Comparison of ENCODE assay signal across 8 cellular contexts in genomic region chr14:74860899-74861733, GRCh38. TPM values are rescaled to one million over a fixed set of nuclear protein-coding genes. Genes with fewer than 3 reads are reported as not detected.
DNase-seq lines count a peak whose midpoint lies in the region; ATAC-seq and TF ChIP-seq lines count a peak whose summit lies in the region.

No MANE protein-coding gene starts in this region.

- no peak overlapping the region for H3K4me3 ChIP-seq in CD8-positive, alpha-beta memory T cell (ENCODE audit: low read length)
- H3K4me3 ChIP-seq in right lobe of liver = no peak overlapping the region

- H3K9me3 ChIP-seq in CD8-positive, alpha-beta memory T cell (ENCODE audit: low read length) = no peaks in the 10 kb centered on the region
- no peaks in the 10 kb centered on the region for H3K9me3 ChIP-seq in right lobe of liver

- TF ChIP-seq POLR2A in right lobe of liver (IDR thresholded peaks at IDR 0.05) = no peak

- peak; percentile 80 to 95 (median 87) for TF ChIP-seq CTCF in right lobe of liver (IDR thresholded peaks at IDR 0.05)

- H3K4me1 Mint-ChIP-seq in CD8-positive, alpha-beta memory T cell = peaks cover 4 to 7% (median 6%) of the 10 kb centered on the region in 3 donors
- peaks cover 5% of the 10 kb centered on the region for H3K4me1 Mint-ChIP-seq in activated CD4-positive, alpha-beta T cell treated with anti-CD3 and anti-CD28 coated beads, Interleukin-2, amount 10 ng/mL, durations not matched to agents 7 days and 5 days

- H3K27ac Mint-ChIP-seq in CD8-positive, alpha-beta memory T cell = no peak overlapping the region
- H3K27ac Mint-ChIP-seq in activated CD4-positive, alpha-beta T cell treated with anti-CD3 and anti-CD28 coated beads, Interleukin-2, amount 10 ng/mL, durations not matched to agents 7 days and 5 days = no peak overlapping the region

- no peaks in the 10 kb centered on the region for H3K9me3 Mint-ChIP-seq in CD8-positive, alpha-beta memory T cell
- no peaks in the 10 kb centered on the region for H3K9me3 Mint-ChIP-seq in activated CD4-positive, alpha-beta T cell treated with anti-CD3 and anti-CD28 coated beads, Interleukin-2, amount 10 ng/mL, durations not matched to agents 7 days and 5 days

- H3K27me3 Mint-ChIP-seq in CD8-positive, alpha-beta memory T cell = peaks cover 0 to 1% of the 10 kb centered on the region in 2 donors
- H3K27me3 Mint-ChIP-seq in activated CD4-positive, alpha-beta T cell treated with anti-CD3 and anti-CD28 coated beads, Interleukin-2, amount 10 ng/mL, durations not matched to agents 7 days and 5 days = no peaks in the 10 kb centered on the region

- peaks cover 8% of the 10 kb centered on the region for H3K4me1 ChIP-seq in CD8-positive, alpha-beta memory T cell (ENCODE audit: insufficient read depth, low read length)
- H3K4me1 ChIP-seq in right lobe of liver = peaks cover 0 to 5% (median 1%) of the 10 kb centered on the region in 4 donors

- ATAC-seq in HG03025 (IDR thresholded peaks at IDR 0.05; ENCODE audit: low FRiP score, unreplicated experiment) (peak; percentile 59), right lobe of liver (peak; percentile 80 to 90 (median 86)), GM18520 (IDR thresholded peaks at IDR 0.05; ENCODE audit: unreplicated experiment) (no peak)

- H3K4me3 Mint-ChIP-seq in CD8-positive, alpha-beta memory T cell = no peak overlapping the region
- no peak overlapping the region for H3K4me3 Mint-ChIP-seq in activated CD4-positive, alpha-beta T cell treated with anti-CD3 and anti-CD28 coated beads, Interleukin-2, amount 10 ng/mL, durations not matched to agents 7 days and 5 days

- H3K36me3 ChIP-seq in CD8-positive, alpha-beta memory T cell (ENCODE audit: insufficient read depth, low read length) = no peaks in the 10 kb centered on the region
- H3K36me3 ChIP-seq in right lobe of liver = no peaks in the 10 kb centered on the region

- peaks cover 0 to 4% (median 0%) of the 10 kb centered on the region in 3 donors for H3K36me3 Mint-ChIP-seq in CD8-positive, alpha-beta memory T cell
- no peaks in the 10 kb centered on the region for H3K36me3 Mint-ChIP-seq in activated CD4-positive, alpha-beta T cell treated with anti-CD3 and anti-CD28 coated beads, Interleukin-2, amount 10 ng/mL, durations not matched to agents 7 days and 5 days (ENCODE audit: low read depth)

- H3K27me3 ChIP-seq in CD8-positive, alpha-beta memory T cell (ENCODE audit: insufficient read depth, low read length, poor library complexity, severe bottlenecking) = no peaks in the 10 kb centered on the region
- no peaks in the 10 kb centered on the region for H3K27me3 ChIP-seq in right lobe of liver

- POLR2A ChIA-PET in CD8-positive, alpha-beta memory T cell (lab: Charles Lee) = interaction anchor here (0.6 to 1.5 kb wide), 4 partner anchors 22 to 45 kb away, joined by 3 to 8 read pairs (median 4); no protein-coding TSS in a partner anchor
- POLR2A ChIA-PET in activated CD4-positive, alpha-beta T cell treated with anti-CD3 and anti-CD28 coated beads, Interleukin-2, amount 10 ng/mL, durations not matched to agents 7 days and 5 days (lab: Charles Lee) = interaction anchor here (0.6 to 1.3 kb wide), 3 partner anchors 19 to 44 kb away, joined by 4 to 8 read pairs (median 5); no protein-coding TSS in a partner anchor

- peak; percentile 76 to 92 (median 86) for DNase-seq in CD8-positive, alpha-beta memory T cell
- peak; percentile 90 for DNase-seq in NCI-H69 (lab: John Stamatoyannopoulos, UW)
- DNase-seq in activated CD4-positive, alpha-beta T cell treated with anti-CD3 and anti-CD28 coated beads, Interleukin-2, amount 10 ng/mL, durations not matched to agents 7 days and 5 days = peak; percentile 95
- DNase-seq in dedifferentiated amniotic fluid mesenchymal stem cell (ENCODE audit: extremely low spot score) = peak; percentile 85
- DNase-seq in right lobe of liver = peak; percentile 86 to 88 (median 87)
- peak; percentile 78 to 95 (median 91) for DNase-seq in stimulated activated CD4-positive, alpha-beta T cell treated with anti-CD3 and anti-CD28 coated beads, TNF-alpha, amount 100 ng/mL, for 4 hours (ENCODE audit: low read depth in 3 of 3)

- intact Hi-C loops in right lobe of liver (cut with DNase I) = loop anchor here (5.0 kb wide), 1 partner anchor 46 kb away; no protein-coding TSS in a partner anchor

- H3K27ac ChIP-seq in CD8-positive, alpha-beta memory T cell (ENCODE audit: low read depth, low read length) = no peak overlapping the region
- no peak overlapping the region for H3K27ac ChIP-seq in right lobe of liver

- CTCF ChIA-PET in CD8-positive, alpha-beta memory T cell (lab: Charles Lee) = interaction anchor here (0.7 to 13.5 kb wide), 36 partner anchors 8 to 302 kb away, joined by 3 to 334 read pairs (median 6); partner anchors contain the start of genes DLST, PROX2 and RPS6KL1
- CTCF ChIA-PET in activated CD4-positive, alpha-beta T cell treated with anti-CD3 and anti-CD28 coated beads, Interleukin-2, amount 10 ng/mL, durations not matched to agents 7 days and 5 days (lab: Charles Lee) = interaction anchor here (0.6 to 11.4 kb wide), 33 partner anchors 8 to 628 kb away, joined by 3 to 138 read pairs (median 4); partner anchors contain the start of genes ACYP1, DLST, PROX2 and RPS6KL1

- 35% methylated on average over 6 of the region's 7 CpGs for WGBS in right lobe of liver (ENCODE audit: insufficient coverage, low coverage, low lambda C conversion rate, missing lambda C conversion rate)

RNA-seq across cellular contexts. Expression of gene PROX2, which starts 14.8 kb away (rescaled TPM):
- total RNA-seq in CD8-positive, alpha-beta memory T cell = under 1 TPM; 0.24 to 0.33 TPM
- polyA plus RNA-seq in CD8-positive, alpha-beta memory T cell = not detected
- not detected for total RNA-seq in activated CD4-positive, alpha-beta T cell treated with anti-CD3 and anti-CD28 coated beads, Interleukin-2, amount 10 ng/mL, durations not matched to agents 7 days and 5 days
- total RNA-seq in right lobe of liver = not detected

RNA-seq across cellular contexts. Expression of gene DLST, which starts 20.6 kb away (rescaled TPM):
- 100 to 1,000 TPM; 160 to 161 TPM for total RNA-seq in CD8-positive, alpha-beta memory T cell
- 8.8 TPM for polyA plus RNA-seq in CD8-positive, alpha-beta memory T cell
- total RNA-seq in activated CD4-positive, alpha-beta T cell treated with anti-CD3 and anti-CD28 coated beads, Interleukin-2, amount 10 ng/mL, durations not matched to agents 7 days and 5 days = 100 to 1,000 TPM in 1 of 2 experiments, 10 to 100 TPM in 1; 92.6 to 106 TPM
- 100 to 1,000 TPM in 1 of 6 experiments, 10 to 100 TPM in 5; 63.8 to 112 (median 68.8) TPM for total RNA-seq in right lobe of liver
